In genomic region chr1:31376374-31377134, GRCh38 we compare ENCODE assay signal across 11 cellular contexts. TPM values are rescaled to one million over a fixed set of nuclear protein-coding genes. Genes with fewer than 3 reads are reported as not detected.
A peak's percentile ranks its signal among the peaks of the same experiment; 100 is the strongest.
DNase-seq lines count a peak whose midpoint lies in the region; ATAC-seq, FAIRE-seq and TF ChIP-seq lines count a peak whose summit lies in the region.
"Had no signal": no experiment of that assay in that cellular context is flagged by ENCODE, and none has a peak within 500 bp of the region (broad histone marks: within the 10 kb centered on the region; RNA-seq: fewer than 3 reads in every experiment).

No MANE protein-coding gene starts in this region.

- H2AFZ ChIP-seq in endothelial cell of umbilical vein (ENCODE audit: low read depth, low read length) = no peak overlapping the region

- peaks cover 6% of the 10 kb centered on the region for H3K4me1 ChIP-seq in endothelial cell of umbilical vein (ENCODE audit: control insufficient read depth, extremely low read depth, insufficient read depth, low read length)
- H3K4me1 ChIP-seq in Peyer's patch = peaks cover 6 to 34% (median 12%) of the 10 kb centered on the region in 4 donors

- no peak for TF ChIP-seq POLR2A in endothelial cell of umbilical vein (IDR thresholded peaks at IDR 0.05; ENCODE audit: low read depth, low read length)
- no peak for TF ChIP-seq POLR2A in Peyer's patch (IDR thresholded peaks at IDR 0.05)

- TF ChIP-seq CTCF in endothelial cell of umbilical vein (IDR thresholded peaks at IDR 0.05; ENCODE audit: extremely low read depth in 1 of 2, insufficient read depth in 1 of 2, low read depth in 1 of 2, low read length in 2 of 2) (no peak), Peyer's patch (IDR thresholded peaks at IDR 0.05) (no peak)

- H3K27ac ChIP-seq in endothelial cell of umbilical vein (ENCODE audit: insufficient read depth, low read depth, low read length) (no peak overlapping the region), Peyer's patch (no peak overlapping the region)
- H3K27ac ChIP-seq: stomach had no signal

- H3K9me3 ChIP-seq in endothelial cell of umbilical vein (replicated peaks; ENCODE audit: control insufficient read depth, insufficient read depth, low read length) (no peaks in the 10 kb centered on the region), Peyer's patch (no peaks in the 10 kb centered on the region)
- H3K9me3 ChIP-seq: stomach had no signal

- intact Hi-C loops in endothelial cell of umbilical vein (cut with micrococcal nuclease) = no loop called here

- no peaks in the 10 kb centered on the region for H3K27me3 ChIP-seq in endothelial cell of umbilical vein (ENCODE audit: control insufficient read depth in 2 of 2, insufficient read depth in 2 of 2, low read length in 2 of 2)
- H3K27me3 ChIP-seq in Peyer's patch = no peaks in the 10 kb centered on the region
- H3K27me3 ChIP-seq: stomach had no signal

- H3K9me1 ChIP-seq in endothelial cell of umbilical vein (replicated peaks; ENCODE audit: control insufficient read depth, extremely low read depth, insufficient read depth, low read length) = no peaks in the 10 kb centered on the region

- no peaks in the 10 kb centered on the region for H3K36me3 ChIP-seq in endothelial cell of umbilical vein (ENCODE audit: control insufficient read depth in 2 of 2, extremely low read depth in 1 of 2, insufficient read depth in 2 of 2, low read length in 2 of 2)
- no peaks in the 10 kb centered on the region for H3K36me3 ChIP-seq in Peyer's patch
- H3K36me3 ChIP-seq: stomach had no signal

- ATAC-seq in GM18511 (IDR thresholded peaks at IDR 0.05; ENCODE audit: unreplicated experiment) = no peak
- ATAC-seq in HG03025 (IDR thresholded peaks at IDR 0.05; ENCODE audit: low FRiP score, unreplicated experiment) = no peak
- no peak for ATAC-seq in HG03159 (IDR thresholded peaks at IDR 0.05; ENCODE audit: unreplicated experiment)

- CTCF ChIA-PET in endothelial cell of umbilical vein (lab: Charles Lee) = interaction anchor here (0.5 to 1.4 kb wide), 2 partner anchors 18 to 541 kb away, joined by 3 to 7 read pairs; no protein-coding TSS in a partner anchor

- H3K4me3 ChIP-seq in endothelial cell of umbilical vein (replicated peaks in 1 of 3; ENCODE audit: insufficient read depth in 1 of 3, low read depth in 1 of 3, low read length in 3 of 3) (no peak overlapping the region), Peyer's patch (no peak overlapping the region)
- H3K4me3 ChIP-seq: lung, stomach had no signal

- no peaks in the 10 kb centered on the region for H4K20me1 ChIP-seq in endothelial cell of umbilical vein (replicated peaks; ENCODE audit: control insufficient read depth, extremely low read depth, insufficient read depth, low read length)

- dilution Hi-C loops in endothelial cell of umbilical vein (cut with MboI; ENCODE audit: extremely low pct_ligation_motif_present, low sequenced_read_pairs) = no loop called here

- POLR2A ChIA-PET in endothelial cell of umbilical vein (lab: Charles Lee) = no interaction called here

- BruUV-seq in endothelial cell of umbilical vein (replicated peaks; lab: Mats Ljungman, UMichigan) = no TSS peak

- no peaks in the 10 kb centered on the region for H3K79me2 ChIP-seq in endothelial cell of umbilical vein (ENCODE audit: control insufficient read depth, insufficient read depth, low read length)

- FAIRE-seq in endothelial cell of umbilical vein (lab: Jason Lieb, UNC) = peak; percentile 94
- FAIRE-seq: GM18507 had no signal

- DNase-seq in ELF-1 (ENCODE audit: low read depth, low spot score) (peak; percentile 59), NCI-H446 treated with DMSO at 0.1 percent for 48 hours (lab: John Stamatoyannopoulos, UW) (peak; percentile 96), endothelial cell of umbilical vein (ENCODE audit: low read depth, low spot score) (peak; percentile 51), nucleus accumbens (lab: John Stamatoyannopoulos, UW) (peak in 55 of 56 donors; percentile 8 to 94 (median 78)), Peyer's patch (no peak)
- DNase-seq: stomach had no signal

- no peak overlapping the region for H3K9ac ChIP-seq in endothelial cell of umbilical vein (replicated peaks; ENCODE audit: extremely low read depth, insufficient read depth, low read length)

- no peak overlapping the region for H3K4me2 ChIP-seq in endothelial cell of umbilical vein (ENCODE audit: insufficient read depth, low read length)

TF ChIP-seq in endothelial cell of umbilical vein, 7 proteins besides CTCF, POLR2A, EP300 and RAD21:
- TF ChIP-seq GATA2 (IDR thresholded peaks at IDR 0.05; ENCODE audit: insufficient read depth, insufficient read length, low read depth, low read length) (no peak), EZH2 (IDR thresholded peaks at IDR 0.05; ENCODE audit: borderline replicate concordance, low read depth, low read length, severe bottlenecking) (no peak), MAX (IDR thresholded peaks at IDR 0.05; ENCODE audit: insufficient read depth, insufficient read length) (no peak), FOS (IDR thresholded peaks at IDR 0.05; ENCODE audit: borderline replicate concordance, insufficient read depth, low read length) (no peak), MYC (IDR thresholded peaks at IDR 0.05; ENCODE audit: low read depth, low read length) (no peak), POLR2AphosphoS5 (IDR thresholded peaks at IDR 0.05; ENCODE audit: insufficient read depth, low read depth, low read length) (peak; percentile 40), JUN (IDR thresholded peaks at IDR 0.05; ENCODE audit: borderline replicate concordance, insufficient read depth, insufficient read length, low read depth) (peak; percentile 56)

RNA-seq across cellular contexts. Expression of gene FABP3, which starts 3.7 kb away (rescaled TPM):
- 0.84 and 1.8 TPM in 2 replicates for total RNA-seq in endothelial cell of umbilical vein
- polyA plus RNA-seq in endothelial cell of umbilical vein = 1.8 and 2.6 TPM in 2 replicates
- 1.1 and 1.9 TPM in 2 replicates for polyA plus RNA-seq in endothelial cell of umbilical vein (2011; cell fraction: cytosol; rRNA removed)
- polyA plus RNA-seq in endothelial cell of umbilical vein (2011; cell fraction: nucleus; rRNA removed) = 0.43 and 0.53 TPM in 2 replicates
- 0.42 and 0.56 TPM in 2 replicates for polyA plus RNA-seq in endothelial cell of umbilical vein (2012)
- 1.6 and 2.7 TPM in 2 replicates for polyA minus RNA-seq in endothelial cell of umbilical vein
- 1.9 TPM for polyA minus RNA-seq in endothelial cell of umbilical vein (2011; cell fraction: cytosol; rRNA and poly(A)+ RNA removed)
- not detected in 2 replicates for polyA minus RNA-seq in endothelial cell of umbilical vein (2011; cell fraction: nucleus; rRNA and poly(A)+ RNA removed)
- total RNA-seq in Peyer's patch = 10 to 100 TPM in 1 of 4 donors, 1 to 10 TPM in 1, not detected in 2; 2.7 to 15.7 TPM

RNA-seq across cellular contexts. Expression of gene SERINC2, which starts 36.5 kb away (rescaled TPM):
- 19.4 and 21.4 TPM in 2 replicates for total RNA-seq in endothelial cell of umbilical vein
- polyA plus RNA-seq in endothelial cell of umbilical vein = 34.6 and 48.6 TPM in 2 replicates
- polyA plus RNA-seq in endothelial cell of umbilical vein (2011; cell fraction: cytosol; rRNA removed) = 15.7 and 19.5 TPM in 2 replicates
- polyA plus RNA-seq in endothelial cell of umbilical vein (2011; cell fraction: nucleus; rRNA removed) = 12.2 and 12.8 TPM in 2 replicates
- polyA plus RNA-seq in endothelial cell of umbilical vein (2012) = 20.8 and 22.9 TPM in 2 replicates
- 13.1 and 15.8 TPM in 2 replicates for polyA minus RNA-seq in endothelial cell of umbilical vein
- 9.4 TPM for polyA minus RNA-seq in endothelial cell of umbilical vein (2011; cell fraction: cytosol; rRNA and poly(A)+ RNA removed)
- 3.0 and 5.0 TPM in 2 replicates for polyA minus RNA-seq in endothelial cell of umbilical vein (2011; cell fraction: nucleus; rRNA and poly(A)+ RNA removed)
- total RNA-seq in Peyer's patch = 100 to 1,000 TPM in 3 of 4 donors, 10 to 100 TPM in 1; 36.3 to 229 (median 210) TPM

Comparison
In these comparisons a context has a peak if more than half of its experiments do, and no peak if none do; other contexts are left out.
1. DNase-seq: peak in ELF-1 (single experiment), NCI-H446 treated with DMSO at 0.1 percent for 48 hours (single experiment), endothelial cell of umbilical vein (single experiment) and nucleus accumbens (55 of 56); none in Peyer's patch (0 of 3).